17 cellular contexts compared by ENCODE assay signal in the genomic region with DNA sequence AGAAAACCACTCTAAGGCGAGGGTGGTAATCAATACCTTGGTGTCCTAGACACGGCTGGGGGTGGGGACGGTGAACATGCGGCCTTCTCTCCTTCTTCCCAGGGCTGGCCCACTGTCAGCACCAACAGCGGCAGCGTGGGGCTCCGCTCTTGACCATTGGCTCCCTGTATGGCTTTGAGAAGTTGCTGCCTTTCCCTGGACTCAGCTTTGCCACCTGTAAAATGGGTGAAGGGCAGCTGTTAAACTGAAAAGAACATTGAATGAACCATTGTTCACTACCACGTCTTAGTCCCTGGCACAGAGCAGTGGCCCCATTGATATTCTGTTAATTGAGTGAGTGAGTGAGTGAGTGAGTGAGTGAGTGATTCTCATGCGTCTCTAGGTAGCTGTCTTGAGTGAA.
DNase-seq lines count a peak whose midpoint lies in the region; ATAC-seq and TF ChIP-seq lines count a peak whose summit lies in the region.
"Had no signal": no experiment of that assay in that cellular context is flagged by ENCODE, and none has a peak within 500 bp of the region (broad histone marks: within the 10 kb centered on the region; RNA-seq: fewer than 3 reads in every experiment).

No MANE protein-coding gene starts in this region.

- no peak for ATAC-seq in heart right ventricle
- ATAC-seq in activated T-helper 17 cell treated with anti-CD3 and anti-CD28 coated beads, Interleukin-2, amount 50 U/mL, for 72 hours (replicated peaks), result no peak
- no peak for ATAC-seq in HG02678 (IDR thresholded peaks at IDR 0.05; ENCODE audit: unreplicated experiment)
- ATAC-seq in body of pancreas, result no peak
- no peak for ATAC-seq in left ventricle myocardium superior
- ATAC-seq: Right ventricle myocardium inferior had no signal

- H3K36me3 Mint-ChIP-seq in activated T-helper 17 cell treated with anti-CD3 and anti-CD28 coated beads, Interleukin-2, amount 50 U/mL, for 72 hours (ENCODE audit: low read depth), result no peaks in the 10 kb centered on the region
- H3K36me3 Mint-ChIP-seq in mesothelial cell of epicardium, result peaks cover 12% of the 10 kb centered on the region

- no peak for DNase-seq in left ventricle myocardium inferior
- no peak for DNase-seq in heart right ventricle
- DNase-seq in mesothelial cell of epicardium (ENCODE audit: low spot score in 2 of 2, unreplicated experiment in 2 of 2), result no peak
- DNase-seq in midbrain (lab: John Stamatoyannopoulos, UW), result no peak
- DNase-seq in body of pancreas, result no peak
- DNase-seq in left ventricle myocardium superior, result no peak
- DNase-seq: CD8-positive, alpha-beta memory T cell; DMS79 treated with DMSO at 0.1 percent for 48 hours; H9; NCI-H1436 treated with DMSO at 0.1 percent for 48 hours; NCI-H2081; NCI-H774 had no signal

- WGBS in heart right ventricle, 2 donors, result 95 to 96% methylated on average over 9 of the region's 9 CpGs
- 76 to 81% methylated on average over 8 to 9 of the region's 9 CpGs for WGBS in body of pancreas, 2 donors

- TF ChIP-seq CTCF in left ventricle myocardium inferior (IDR thresholded peaks at IDR 0.05; ENCODE audit: borderline replicate concordance) (no peak), heart right ventricle (IDR thresholded peaks at IDR 0.05) (no peak), mesothelial cell of epicardium (IDR thresholded peaks at IDR 0.05; ENCODE audit: unreplicated experiment) (no peak), body of pancreas (IDR thresholded peaks at IDR 0.05) (no peak)

- peaks cover 98% of the 10 kb centered on the region for H3K4me1 ChIP-seq in left ventricle myocardium inferior
- H3K4me1 ChIP-seq in heart right ventricle, result peaks cover 50 to 100% (median 88%) of the 10 kb centered on the region in 9 donors
- H3K4me1 ChIP-seq in body of pancreas, result peaks cover 39% of the 10 kb centered on the region

- no peaks in the 10 kb centered on the region for H3K9me3 Mint-ChIP-seq in activated T-helper 17 cell treated with anti-CD3 and anti-CD28 coated beads, Interleukin-2, amount 50 U/mL, for 72 hours
- H3K9me3 Mint-ChIP-seq in mesothelial cell of epicardium, result no peaks in the 10 kb centered on the region
- H3K9me3 Mint-ChIP-seq: CD8-positive, alpha-beta memory T cell; H9 had no signal

- H3K36me3 ChIP-seq in left ventricle myocardium inferior (peaks cover 38% of the 10 kb centered on the region), heart right ventricle (peaks cover 0 to 65% (median 0%) of the 10 kb centered on the region in 9 donors), body of pancreas (replicated peaks in 1 of 2; ENCODE audit: insufficient read depth in 1 of 2, low read depth in 2 of 2) (peaks cover 2 to 7% of the 10 kb centered on the region in 2 donors)

- peak overlapping the region; percentile 38 for H3K27ac Mint-ChIP-seq in activated T-helper 17 cell treated with anti-CD3 and anti-CD28 coated beads, Interleukin-2, amount 50 U/mL, for 72 hours
- H3K27ac Mint-ChIP-seq in mesothelial cell of epicardium, result peak overlapping the region; percentile 54
- H3K27ac Mint-ChIP-seq: H9 had no signal

- H3K4me3 ChIP-seq in left ventricle myocardium inferior (no peak overlapping the region), heart right ventricle (no peak overlapping the region), body of pancreas (no peak overlapping the region)
- H3K4me3 ChIP-seq: BLaER1 had no signal

- H3K4me1 Mint-ChIP-seq in activated T-helper 17 cell treated with anti-CD3 and anti-CD28 coated beads, Interleukin-2, amount 50 U/mL, for 72 hours, result peaks cover 5% of the 10 kb centered on the region
- H3K4me1 Mint-ChIP-seq in mesothelial cell of epicardium, result peaks cover 26% of the 10 kb centered on the region
- H3K4me1 Mint-ChIP-seq: CD8-positive, alpha-beta memory T cell had no signal

- H3K4me3 Mint-ChIP-seq in activated T-helper 17 cell treated with anti-CD3 and anti-CD28 coated beads, Interleukin-2, amount 50 U/mL, for 72 hours, result no peak overlapping the region
- H3K4me3 Mint-ChIP-seq in mesothelial cell of epicardium, result no peak overlapping the region
- H3K4me3 Mint-ChIP-seq: CD8-positive, alpha-beta memory T cell; H9 had no signal

- TF ChIP-seq POLR2A in body of pancreas (IDR thresholded peaks at IDR 0.05), result no peak

- H3K27me3 Mint-ChIP-seq in activated T-helper 17 cell treated with anti-CD3 and anti-CD28 coated beads, Interleukin-2, amount 50 U/mL, for 72 hours, result no peaks in the 10 kb centered on the region
- H3K27me3 Mint-ChIP-seq in mesothelial cell of epicardium (ENCODE audit: low read depth), result no peaks in the 10 kb centered on the region
- H3K27me3 Mint-ChIP-seq: CD8-positive, alpha-beta memory T cell had no signal

- H3K27me3 ChIP-seq in left ventricle myocardium inferior (ENCODE audit: low read depth) (no peaks in the 10 kb centered on the region), heart right ventricle (no peaks in the 10 kb centered on the region), body of pancreas (no peaks in the 10 kb centered on the region)
- H3K27me3 ChIP-seq: BLaER1 had no signal

- intact Hi-C loops in left ventricle myocardium inferior (cut with micrococcal nuclease), result no loop called here
- intact Hi-C loops in heart right ventricle (cut with DNase I), result no loop called here
- intact Hi-C loops in body of pancreas (cut with DNase I), result no loop called here
- intact Hi-C loops in left ventricle myocardium superior (cut with micrococcal nuclease), result no loop called here

- H3K27ac ChIP-seq in left ventricle myocardium inferior (replicated peaks) (peak overlapping the region; percentile 88), heart right ventricle (peak overlapping the region in 3 of 10 donors; percentile 34 to 95 (median 75)), body of pancreas (peak overlapping the region in 2 of 4 donors; percentile 3 to 6)
- H3K27ac ChIP-seq: HL-60 had no signal

- H3K9me3 ChIP-seq in left ventricle myocardium inferior (replicated peaks), result no peaks in the 10 kb centered on the region
- no peaks in the 10 kb centered on the region for H3K9me3 ChIP-seq in heart right ventricle
- H3K9me3 ChIP-seq in body of pancreas, result no peaks in the 10 kb centered on the region
- H3K9me3 ChIP-seq: BLaER1 had no signal
